In genomic region chr21:44354001-44354405, GRCh38 we compare ENCODE assay signal across 12 cellular contexts. TPM values are rescaled to one million over a fixed set of nuclear protein-coding genes. Genes with fewer than 3 reads are reported as not detected.
A peak's percentile ranks its signal among the peaks of the same experiment; 100 is the strongest.
DNase-seq lines count a peak whose midpoint lies in the region; FAIRE-seq and TF ChIP-seq lines count a peak whose summit lies in the region.
"Had no signal": no experiment of that assay in that cellular context is flagged by ENCODE, and none has a peak within 500 bp of the region (broad histone marks: within the 10 kb centered on the region; RNA-seq: fewer than 3 reads in every experiment).

No MANE protein-coding gene starts in this region.

- H3K4me3 Mint-ChIP-seq in activated naive CD4-positive, alpha-beta T cell treated with anti-CD3 and anti-CD28 coated beads, Interleukin-2, amount 10 ng/mL, durations not matched to agents 7 days and 5 days: peak overlapping the region; percentile 75
- peak overlapping the region; percentile 81 for H3K4me3 Mint-ChIP-seq in activated T-helper 1 cell treated with anti-CD3 and anti-CD28 coated beads, Interleukin-12 subunit alpha, Interleukin-12 subunit beta, Interleukin-2, Interleukin-4 antibody, amounts not matched to agents 30 ng/mL and 10 ng/mL and 1 ng/mL, durations not matched to agents 14 hours and 24 hours and 36 hours
- H3K4me3 Mint-ChIP-seq: HFFc6 had no signal

- H3K4me3 ChIP-seq in liver (ENCODE audit: low read depth in 1 of 3, low read length in 3 of 3) (no peak overlapping the region), tibial artery (peak overlapping the region; percentile 17 to 28)

- H3K4me1 ChIP-seq in liver (ENCODE audit: control insufficient read depth in 4 of 4, insufficient read depth in 4 of 4, low read length in 3 of 4): peaks cover 3 to 26% (median 16%) of the 10 kb centered on the region in 4 donors
- peaks cover 0 to 11% (median 3%) of the 10 kb centered on the region in 4 donors for H3K4me1 ChIP-seq in tibial artery

- peak overlapping the region; percentile 21 to 86 for H3K27ac ChIP-seq in liver (ENCODE audit: low read depth in 1 of 2, low read length in 2 of 2)
- H3K27ac ChIP-seq in tibial artery: no peak overlapping the region

- peaks cover 38% of the 10 kb centered on the region for H3K27me3 Mint-ChIP-seq in activated naive CD4-positive, alpha-beta T cell treated with anti-CD3 and anti-CD28 coated beads, Interleukin-2, amount 10 ng/mL, durations not matched to agents 7 days and 5 days
- H3K27me3 Mint-ChIP-seq in activated T-helper 1 cell treated with anti-CD3 and anti-CD28 coated beads, Interleukin-12 subunit alpha, Interleukin-12 subunit beta, Interleukin-2, Interleukin-4 antibody, amounts not matched to agents 30 ng/mL and 10 ng/mL and 1 ng/mL, durations not matched to agents 14 hours and 24 hours and 36 hours (ENCODE audit: insufficient read depth): peaks cover 15% of the 10 kb centered on the region

- no peaks in the 10 kb centered on the region for H3K9me3 ChIP-seq in liver (ENCODE audit: control insufficient read depth in 4 of 4, low read length in 3 of 4)
- no peaks in the 10 kb centered on the region for H3K9me3 ChIP-seq in tibial artery

- H3K36me3 Mint-ChIP-seq in activated naive CD4-positive, alpha-beta T cell treated with anti-CD3 and anti-CD28 coated beads, Interleukin-2, amount 10 ng/mL, durations not matched to agents 7 days and 5 days: peaks cover 43% of the 10 kb centered on the region
- peaks cover 14% of the 10 kb centered on the region for H3K36me3 Mint-ChIP-seq in activated T-helper 1 cell treated with anti-CD3 and anti-CD28 coated beads, Interleukin-12 subunit alpha, Interleukin-12 subunit beta, Interleukin-2, Interleukin-4 antibody, amounts not matched to agents 30 ng/mL and 10 ng/mL and 1 ng/mL, durations not matched to agents 14 hours and 24 hours and 36 hours (ENCODE audit: low read depth)

- no peak for DNase-seq in activated naive CD4-positive, alpha-beta T cell treated with anti-CD3 and anti-CD28 coated beads, Interleukin-2, amount 10 ng/mL, durations not matched to agents 7 days and 5 days
- no peak for DNase-seq in activated naive CD4-positive, alpha-beta T cell treated with Interleukin-2 at 50 U/mL for 16 hours
- no peak for DNase-seq in activated T-helper 1 cell treated with anti-CD3 and anti-CD28 coated beads, Interleukin-12 subunit alpha, Interleukin-12 subunit beta, Interleukin-2, Interleukin-4 antibody, amounts not matched to agents 30 ng/mL and 10 ng/mL and 1 ng/mL, durations not matched to agents 14 hours and 24 hours and 36 hours (ENCODE audit: low spot score)
- no peak for DNase-seq in tibial artery
- no peak for DNase-seq in frontal cortex (ENCODE audit: low spot score in 2 of 2)
- no peak for DNase-seq in nucleus accumbens (lab: John Stamatoyannopoulos, UW)
- DNase-seq in NCI-H2171 treated with DMSO at 0.1 percent for 48 hours (lab: John Stamatoyannopoulos, UW): no peak
- DNase-seq: HFFc6; mesendoderm; NCI-H2227 treated with DMSO at 0.1 percent for 48 hours; stimulated activated CD4-positive, alpha-beta T cell treated with anti-CD3 and anti-CD28 coated beads, Interleukin-4, amount 100 ng/mL, for 1 hour had no signal

- FAIRE-seq in frontal cortex (lab: Jason Lieb, UNC): no peak

- H3K27ac Mint-ChIP-seq in activated naive CD4-positive, alpha-beta T cell treated with anti-CD3 and anti-CD28 coated beads, Interleukin-2, amount 10 ng/mL, durations not matched to agents 7 days and 5 days: peak overlapping the region; percentile 86
- H3K27ac Mint-ChIP-seq in activated T-helper 1 cell treated with anti-CD3 and anti-CD28 coated beads, Interleukin-12 subunit alpha, Interleukin-12 subunit beta, Interleukin-2, Interleukin-4 antibody, amounts not matched to agents 30 ng/mL and 10 ng/mL and 1 ng/mL, durations not matched to agents 14 hours and 24 hours and 36 hours: peak overlapping the region; percentile 88
- H3K27ac Mint-ChIP-seq: HFFc6 had no signal

- no peaks in the 10 kb centered on the region for H3K36me3 ChIP-seq in liver (ENCODE audit: control insufficient read depth in 4 of 4, insufficient read depth in 3 of 4, low read depth in 1 of 4, low read length in 3 of 4)
- no peaks in the 10 kb centered on the region for H3K36me3 ChIP-seq in tibial artery

- peaks cover 59% of the 10 kb centered on the region for H3K4me1 Mint-ChIP-seq in activated naive CD4-positive, alpha-beta T cell treated with anti-CD3 and anti-CD28 coated beads, Interleukin-2, amount 10 ng/mL, durations not matched to agents 7 days and 5 days
- peaks cover 50% of the 10 kb centered on the region for H3K4me1 Mint-ChIP-seq in activated T-helper 1 cell treated with anti-CD3 and anti-CD28 coated beads, Interleukin-12 subunit alpha, Interleukin-12 subunit beta, Interleukin-2, Interleukin-4 antibody, amounts not matched to agents 30 ng/mL and 10 ng/mL and 1 ng/mL, durations not matched to agents 14 hours and 24 hours and 36 hours (ENCODE audit: low read depth)

- no peak overlapping the region for H3K9ac ChIP-seq in liver (ENCODE audit: low read depth in 1 of 2, low read length in 2 of 2)

- H3K27me3 ChIP-seq in liver (ENCODE audit: control insufficient read depth in 4 of 4, insufficient read depth in 4 of 4, low read length in 3 of 4) (peaks cover 0 to 2% (median 0%) of the 10 kb centered on the region in 4 donors), tibial artery (peaks cover 0 to 60% of the 10 kb centered on the region in 2 donors)

- H3K9me3 Mint-ChIP-seq in activated naive CD4-positive, alpha-beta T cell treated with anti-CD3 and anti-CD28 coated beads, Interleukin-2, amount 10 ng/mL, durations not matched to agents 7 days and 5 days: no peaks in the 10 kb centered on the region
- H3K9me3 Mint-ChIP-seq in activated T-helper 1 cell treated with anti-CD3 and anti-CD28 coated beads, Interleukin-12 subunit alpha, Interleukin-12 subunit beta, Interleukin-2, Interleukin-4 antibody, amounts not matched to agents 30 ng/mL and 10 ng/mL and 1 ng/mL, durations not matched to agents 14 hours and 24 hours and 36 hours: no peaks in the 10 kb centered on the region

- no peak for TF ChIP-seq CTCF in liver (IDR thresholded peaks at IDR 0.05; ENCODE audit: low read depth, low read length, missing input control)
- no peak for TF ChIP-seq CTCF in tibial artery (IDR thresholded peaks at IDR 0.05)

- intact Hi-C loops in activated T-helper 1 cell treated with anti-CD3 and anti-CD28 coated beads, Interleukin-12 subunit alpha, Interleukin-12 subunit beta, Interleukin-2, Interleukin-4 antibody, amounts not matched to agents 30 ng/mL and 10 ng/mL and 1 ng/mL, durations not matched to agents 14 hours and 24 hours and 36 hours (cut with micrococcal nuclease): loop anchor here (5.0 kb wide), 1 partner anchor 123 kb away; no protein-coding TSS in a partner anchor
- intact Hi-C loops in tibial artery (cut with DNase I; ENCODE audit: low total_unique reads): no loop called here

- 53% methylated on average over 8 of the region's 8 CpGs for WGBS in liver

- no peak for TF ChIP-seq RAD21 in liver (IDR thresholded peaks at IDR 0.05)

- CTCF ChIA-PET in activated naive CD4-positive, alpha-beta T cell treated with anti-CD3 and anti-CD28 coated beads, Interleukin-2, amount 10 ng/mL, durations not matched to agents 7 days and 5 days (lab: Charles Lee): interaction anchor here (0.5 to 1.2 kb wide), 2 partner anchors 13 to 77 kb away, joined by 3 read pairs; no protein-coding TSS in a partner anchor

TF ChIP-seq in liver, 16 proteins besides CTCF, POLR2A, EP300 and RAD21:
- TF ChIP-seq HNF4G (IDR thresholded peaks at IDR 0.05): no peak
- TF ChIP-seq TAF1 (conservative IDR thresholded peaks at IDR 0.05): no peak
- no peak for TF ChIP-seq YY1 (IDR thresholded peaks at IDR 0.05)
- TF ChIP-seq GABPA (IDR thresholded peaks at IDR 0.05 in 1 of 2, conservative IDR thresholded peaks at IDR 0.05 in 1 of 2): no peak
- TF ChIP-seq FOXA2 (IDR thresholded peaks at IDR 0.05): no peak
- no peak for TF ChIP-seq JUND (IDR thresholded peaks at IDR 0.05)
- TF ChIP-seq, protein P1, sequence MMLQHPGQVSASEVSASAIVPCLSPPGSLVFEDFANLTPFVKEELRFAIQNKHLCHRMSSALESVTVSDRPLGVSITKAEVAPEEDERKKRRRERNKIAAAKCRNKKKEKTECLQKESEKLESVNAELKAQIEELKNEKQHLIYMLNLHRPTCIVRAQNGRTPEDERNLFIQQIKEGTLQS (IDR thresholded peaks at IDR 0.05): no peak
- peak in 1 of 2 donors; percentile 27 for TF ChIP-seq HNF4A (conservative IDR thresholded peaks at IDR 0.05)
- TF ChIP-seq RXRA (IDR thresholded peaks at IDR 0.05): peak in 1 of 2 donors; percentile 60

RNA-seq across cellular contexts. Expression of gene TRPM2, which starts 0.6 kb away (rescaled TPM):
- total RNA-seq in activated T-helper 1 cell treated with anti-CD3 and anti-CD28 coated beads, Interleukin-12 subunit alpha, Interleukin-12 subunit beta, Interleukin-2, Interleukin-4 antibody, amounts not matched to agents 30 ng/mL and 10 ng/mL and 1 ng/mL, durations not matched to agents 14 hours and 24 hours and 36 hours: 11.6 and 15.2 TPM in 2 replicates
- total RNA-seq in liver (1 to 10 TPM in 1 of 2 donors, under 1 TPM in 1; 0.65 to 1.3 TPM), frontal cortex (1.6 TPM)
- polyA plus RNA-seq in liver: under 1 TPM; 0.43 to 0.61 TPM

RNA-seq across cellular contexts. Expression of gene CFAP410, which starts 14.8 kb away (rescaled TPM):
- 13.3 and 17.8 TPM in 2 replicates for total RNA-seq in activated T-helper 1 cell treated with anti-CD3 and anti-CD28 coated beads, Interleukin-12 subunit alpha, Interleukin-12 subunit beta, Interleukin-2, Interleukin-4 antibody, amounts not matched to agents 30 ng/mL and 10 ng/mL and 1 ng/mL, durations not matched to agents 14 hours and 24 hours and 36 hours
- total RNA-seq in liver: 10 to 100 TPM; 11.7 to 12.9 TPM
- 10 to 100 TPM in 1 of 2 donors, 1 to 10 TPM in 1; 7.9 to 16.3 TPM for polyA plus RNA-seq in liver
- total RNA-seq in frontal cortex: 8.6 TPM

RNA-seq across cellular contexts. Expression of gene PFKL, which starts 54.1 kb away (rescaled TPM):
- total RNA-seq in activated T-helper 1 cell treated with anti-CD3 and anti-CD28 coated beads, Interleukin-12 subunit alpha, Interleukin-12 subunit beta, Interleukin-2, Interleukin-4 antibody, amounts not matched to agents 30 ng/mL and 10 ng/mL and 1 ng/mL, durations not matched to agents 14 hours and 24 hours and 36 hours: 132 and 139 TPM in 2 replicates
- total RNA-seq in liver (10 to 100 TPM; 83.9 to 98.4 TPM), frontal cortex (111 TPM)
- 10 to 100 TPM; 48.1 to 78.1 TPM for polyA plus RNA-seq in liver

Comparison
In these comparisons a context has a peak if more than half of its experiments do, and no peak if none do; other contexts are left out.
1. H3K27ac ChIP-seq: peak in liver (2 of 2); none in tibial artery (0 of 2).
2. H3K4me3 ChIP-seq: peak in tibial artery (2 of 2); none in liver (0 of 3).